Comparison of ENCODE assay signal across 21 cellular contexts in genomic region chr17:29068828-29069227, GRCh38.
"Had no signal": no experiment of that assay in that cellular context is flagged by ENCODE, and none has a peak within 500 bp of the region (broad histone marks: within the 10 kb centered on the region; RNA-seq: fewer than 3 reads in every experiment).

No MANE protein-coding gene starts in this region.

- H3K36me3 ChIP-seq: brain microvascular endothelial cell, left lung, suprapubic skin had no signal

- H3K4me3 Mint-ChIP-seq: activated CD8-positive, alpha-beta T cell treated with anti-CD3 and anti-CD28 coated beads, Interleukin-2, amount 10 ng/mL, durations not matched to agents 7 days and 5 days; activated T-helper 1 cell treated with anti-CD3 and anti-CD28 coated beads, Interleukin-12 subunit alpha, Interleukin-12 subunit beta, Interleukin-2, Interleukin-4 antibody, amounts not matched to agents 30 ng/mL and 10 ng/mL and 1 ng/mL, durations not matched to agents 14 hours and 24 hours and 36 hours; dendritic cell treated with granulocyte-macrophage colony-stimulating factor and Interleukin-4, amounts not matched to agents 40 ng/mL and 50 ng/mL, for 4 days; stimulated activated effector memory CD8-positive, alpha-beta T cell treated with anti-CD3 and anti-CD28 coated beads, Interleukin-12 subunit alpha, Interleukin-12 subunit beta, amount 100 ng/mL, for 72 hours; stimulated activated naive CD8-positive, alpha-beta T cell treated with anti-CD3 and anti-CD28 coated beads, Interleukin-15, amount 100 ng/mL, for 72 hours had no signal

- H3K36me3 Mint-ChIP-seq: stimulated activated effector memory CD8-positive, alpha-beta T cell treated with anti-CD3 and anti-CD28 coated beads, Interleukin-12 subunit alpha, Interleukin-12 subunit beta, amount 100 ng/mL, for 72 hours had no signal

- H3K4me1 Mint-ChIP-seq: stimulated activated naive CD8-positive, alpha-beta T cell treated with anti-CD3 and anti-CD28 coated beads, Interleukin-15, amount 100 ng/mL, for 72 hours had no signal

- H3K4me3 ChIP-seq: left lung, suprapubic skin, tibial nerve had no signal

- H3K27me3 Mint-ChIP-seq: dendritic cell treated with granulocyte-macrophage colony-stimulating factor and Interleukin-4, amounts not matched to agents 40 ng/mL and 50 ng/mL, for 4 days; stimulated activated naive CD8-positive, alpha-beta T cell treated with anti-CD3 and anti-CD28 coated beads, Interleukin-15, amount 100 ng/mL, for 72 hours had no signal

- H3K27me3 ChIP-seq: left lung, suprapubic skin, tibial nerve had no signal

- H3K27ac ChIP-seq: brain microvascular endothelial cell, left lung, suprapubic skin, tibial nerve had no signal

- ATAC-seq: activated CD8-positive, alpha-beta T cell treated with anti-CD3 and anti-CD28 coated beads, Interleukin-2, amount 10 ng/mL, durations not matched to agents 7 days and 5 days; stimulated activated effector memory CD8-positive, alpha-beta T cell treated with anti-CD3 and anti-CD28 coated beads, Interleukin-12 subunit alpha, Interleukin-12 subunit beta, amount 100 ng/mL, for 72 hours; stimulated activated naive CD8-positive, alpha-beta T cell treated with anti-CD3 and anti-CD28 coated beads, Interleukin-15, amount 100 ng/mL, for 72 hours had no signal

- FAIRE-seq: endometrium, frontal cortex had no signal

- DNase-seq: activated CD4-positive, alpha-beta T cell treated with anti-CD3 and anti-CD28 coated beads for 48 hours; activated CD8-positive, alpha-beta T cell treated with anti-CD3 and anti-CD28 coated beads, Interleukin-2, amount 10 ng/mL, durations not matched to agents 7 days and 5 days; activated gamma-delta T cell; activated naive CD4-positive, alpha-beta T cell treated with anti-CD3 and anti-CD28 coated beads, Interleukin-2, amount 50 U/mL, for 16 hours; aorta; brain microvascular endothelial cell; effector CD4-positive, alpha-beta T cell; hippocampal formation; kidney glomerular epithelial cell; left lung; mammary epithelial cell; midbrain; retina; stimulated activated naive CD8-positive, alpha-beta T cell treated with anti-CD3 and anti-CD28 coated beads, Interleukin-15, amount 100 ng/mL, for 72 hours had no signal

- H3K27ac Mint-ChIP-seq: activated CD8-positive, alpha-beta T cell treated with anti-CD3 and anti-CD28 coated beads, Interleukin-2, amount 10 ng/mL, durations not matched to agents 7 days and 5 days; activated T-helper 1 cell treated with anti-CD3 and anti-CD28 coated beads, Interleukin-12 subunit alpha, Interleukin-12 subunit beta, Interleukin-2, Interleukin-4 antibody, amounts not matched to agents 30 ng/mL and 10 ng/mL and 1 ng/mL, durations not matched to agents 14 hours and 24 hours and 36 hours; stimulated activated effector memory CD8-positive, alpha-beta T cell treated with anti-CD3 and anti-CD28 coated beads, Interleukin-12 subunit alpha, Interleukin-12 subunit beta, amount 100 ng/mL, for 72 hours; stimulated activated naive CD8-positive, alpha-beta T cell treated with anti-CD3 and anti-CD28 coated beads, Interleukin-15, amount 100 ng/mL, for 72 hours had no signal

- H3K9me3 Mint-ChIP-seq: activated T-helper 1 cell treated with anti-CD3 and anti-CD28 coated beads, Interleukin-12 subunit alpha, Interleukin-12 subunit beta, Interleukin-2, Interleukin-4 antibody, amounts not matched to agents 30 ng/mL and 10 ng/mL and 1 ng/mL, durations not matched to agents 14 hours and 24 hours and 36 hours; dendritic cell treated with granulocyte-macrophage colony-stimulating factor and Interleukin-4, amounts not matched to agents 40 ng/mL and 50 ng/mL, for 4 days; stimulated activated effector memory CD8-positive, alpha-beta T cell treated with anti-CD3 and anti-CD28 coated beads, Interleukin-12 subunit alpha, Interleukin-12 subunit beta, amount 100 ng/mL, for 72 hours; stimulated activated naive CD8-positive, alpha-beta T cell treated with anti-CD3 and anti-CD28 coated beads, Interleukin-15, amount 100 ng/mL, for 72 hours had no signal

- H3K9me3 ChIP-seq: left lung, suprapubic skin, tibial nerve had no signal
